33 cellular contexts compared by ENCODE assay signal in genomic region chr19:28685802-28686201, GRCh38.
"Had no signal": no experiment of that assay in that cellular context is flagged by ENCODE, and none has a peak within 500 bp of the region (broad histone marks: within the 10 kb centered on the region; RNA-seq: fewer than 3 reads in every experiment).

No MANE protein-coding gene starts in this region.

- H3K36me3 Mint-ChIP-seq: activated CD4-positive, alpha-beta memory T cell treated with anti-CD3 and anti-CD28 coated beads for 36 hours; activated naive CD4-positive, alpha-beta T cell treated with anti-CD3 and anti-CD28 coated beads, Interleukin-2, amount 50 U/mL, for 72 hours had no signal

- H3K4me3 Mint-ChIP-seq: activated CD4-positive, alpha-beta memory T cell treated with anti-CD3 and anti-CD28 coated beads for 36 hours; activated CD4-positive, alpha-beta T cell treated with anti-CD3 and anti-CD28 coated beads for 36 hours; activated CD4-positive, alpha-beta T cell treated with anti-CD3 and anti-CD28 coated beads, Interleukin-2, amount 10 ng/mL, durations not matched to agents 7 days and 5 days; activated naive CD4-positive, alpha-beta T cell treated with anti-CD3 and anti-CD28 coated beads for 36 hours; activated T-cell treated with anti-CD3 and anti-CD28 coated beads, Interleukin-2, amount 50 U/mL, for 4 hours; activated T-helper 1 cell treated with anti-CD3 and anti-CD28 coated beads, Interleukin-12 subunit alpha, Interleukin-12 subunit beta, Interleukin-2, Interleukin-4 antibody, amounts not matched to agents 30 ng/mL and 10 ng/mL and 1 ng/mL, durations not matched to agents 14 hours and 24 hours and 36 hours; WTC11 had no signal

- H3K27me3 Mint-ChIP-seq: activated CD4-positive, alpha-beta memory T cell treated with anti-CD3 and anti-CD28 coated beads for 36 hours; activated CD4-positive, alpha-beta T cell treated with anti-CD3 and anti-CD28 coated beads for 36 hours; activated CD4-positive, alpha-beta T cell treated with anti-CD3 and anti-CD28 coated beads, Interleukin-2, amount 10 ng/mL, durations not matched to agents 7 days and 5 days had no signal

- ATAC-seq: activated CD4-positive, alpha-beta T cell treated with anti-CD3 and anti-CD28 coated beads for 36 hours; activated CD4-positive, CD25-positive, alpha-beta regulatory T cell treated with anti-CD3 and anti-CD28 coated beads, Interleukin-2, amount 50 U/mL, for 24 hours; activated naive CD4-positive, alpha-beta T cell treated with anti-CD3 and anti-CD28 coated beads, Interleukin-2, amount 50 U/mL, for 72 hours; activated T-cell treated with anti-CD3 and anti-CD28 coated beads, Interleukin-2, amount 50 U/mL, for 4 hours; body of pancreas; Panc1; WTC11 had no signal

- H3K4me1 Mint-ChIP-seq: activated CD4-positive, alpha-beta T cell treated with anti-CD3 and anti-CD28 coated beads for 36 hours; WTC11 had no signal

- H3K9me3 Mint-ChIP-seq: activated T-helper 1 cell treated with anti-CD3 and anti-CD28 coated beads, Interleukin-12 subunit alpha, Interleukin-12 subunit beta, Interleukin-2, Interleukin-4 antibody, amounts not matched to agents 30 ng/mL and 10 ng/mL and 1 ng/mL, durations not matched to agents 14 hours and 24 hours and 36 hours had no signal

- DNase-seq: activated CD4-positive, alpha-beta memory T cell treated with anti-CD3 and anti-CD28 coated beads for 36 hours; activated CD4-positive, alpha-beta T cell treated with anti-CD3 and anti-CD28 coated beads for 36 hours; activated CD4-positive, alpha-beta T cell treated with anti-CD3 and anti-CD28 coated beads, Interleukin-2, amount 10 ng/mL, durations not matched to agents 7 days and 5 days; activated CD8-positive, alpha-beta memory T cell treated with anti-CD3 and anti-CD28 coated beads, Interleukin-2, amount 50 U/mL, for 4 hours; activated gamma-delta T cell treated with Interleukin-2 at 50 U/mL for 16 hours; activated naive CD4-positive, alpha-beta T cell treated with anti-CD3 and anti-CD28 coated beads for 36 hours; activated T-cell treated with anti-CD3 and anti-CD28 coated beads for 4 hours; activated T-cell treated with anti-CD3 and anti-CD28 coated beads, Interleukin-2, amount 50 U/mL, for 4 hours; adrenal gland; body of pancreas; Kasumi-1; MG63; NCI-H1092; NCI-H1436 treated with DMSO at 0.1 percent for 48 hours; NCI-H1694 treated with DMSO at 0.1 percent for 48 hours; NCI-H2029; NCI-H2107; NCI-H2171; NCI-H510A; NCI-H526; NCI-H748 treated with DMSO at 0.1 percent for 48 hours; NK-92 treated with Interleukin-12 subunit alpha and Interleukin-12 subunit beta, amount 100 ng/mL, for 24 hours; SHP77 treated with DMSO at 0.1 percent for 48 hours; SK-N-SH; SW 1271; T-helper 1 cell; T-helper 2 cell; T-helper 9 cell had no signal

- H3K27ac Mint-ChIP-seq: activated CD4-positive, alpha-beta memory T cell treated with anti-CD3 and anti-CD28 coated beads for 36 hours; activated CD4-positive, alpha-beta T cell treated with anti-CD3 and anti-CD28 coated beads for 36 hours; activated CD4-positive, alpha-beta T cell treated with anti-CD3 and anti-CD28 coated beads, Interleukin-2, amount 10 ng/mL, durations not matched to agents 7 days and 5 days; activated naive CD4-positive, alpha-beta T cell treated with anti-CD3 and anti-CD28 coated beads for 36 hours; activated naive CD4-positive, alpha-beta T cell treated with anti-CD3 and anti-CD28 coated beads, Interleukin-2, amount 50 U/mL, for 72 hours; activated T-helper 1 cell treated with anti-CD3 and anti-CD28 coated beads, Interleukin-12 subunit alpha, Interleukin-12 subunit beta, Interleukin-2, Interleukin-4 antibody, amounts not matched to agents 30 ng/mL and 10 ng/mL and 1 ng/mL, durations not matched to agents 14 hours and 24 hours and 36 hours; WTC11 had no signal
